In genomic region chr15:51192560-51193280, GRCh38 we compare ENCODE assay signal across 8 cellular contexts.
DNase-seq lines count a peak whose midpoint lies in the region; ATAC-seq, FAIRE-seq and TF ChIP-seq lines count a peak whose summit lies in the region.

No MANE protein-coding gene starts in this region.

- no peak overlapping the region for H3K18ac ChIP-seq in neuronal stem cell (ENCODE audit: low read length)

- H3K23ac ChIP-seq in neuronal stem cell (ENCODE audit: low read depth, low read length, poor library complexity): no peak overlapping the region

- peaks cover 0 to 8% (median 1%) of the 10 kb centered on the region in 3 experiments for H3K27me3 ChIP-seq in neuronal stem cell (ENCODE audit: control insufficient read depth in 3 of 3, insufficient read depth in 3 of 3, low read depth in 1 of 3, low read length in 3 of 3)
- H3K27me3 ChIP-seq in stomach: peaks cover 0 to 25% (median 7%) of the 10 kb centered on the region in 3 donors

- no peaks in the 10 kb centered on the region for H3K4me1 Mint-ChIP-seq in activated T-cell treated with anti-CD3 and anti-CD28 coated beads, Interleukin-2, amount 50 U/mL, for 72 hours (ENCODE audit: low read depth)

- FAIRE-seq in RCC 7860 (lab: Jason Lieb, UNC): no peak

- H2BK5ac ChIP-seq in neuronal stem cell (ENCODE audit: low read length): no peak overlapping the region

- H3K9ac ChIP-seq in neuronal stem cell (ENCODE audit: low read depth, low read length, poor library complexity): no peak overlapping the region

- H2BK120ac ChIP-seq in neuronal stem cell (ENCODE audit: low read depth, low read length): no peak overlapping the region

- H3K9me3 Mint-ChIP-seq in activated T-cell treated with anti-CD3 and anti-CD28 coated beads, Interleukin-2, amount 50 U/mL, for 72 hours: no peaks in the 10 kb centered on the region

- no CpG with 5 or more reads among the region's 13 CpGs for WGBS in neuronal stem cell (ENCODE audit: extremely low coverage in 2 of 2, insufficient read length in 2 of 2, insufficient replicate concordance in 1 of 2), 2 donors
- 30 to 33% (median 31%) methylated on average over 13 of the region's 13 CpGs for WGBS in stomach, 5 donors

- H2BK15ac ChIP-seq in neuronal stem cell (ENCODE audit: low read length): no peak overlapping the region

- no peaks in the 10 kb centered on the region for H3K79me1 ChIP-seq in neuronal stem cell (ENCODE audit: low read depth, low read length)

- H3K27ac Mint-ChIP-seq in activated T-cell treated with anti-CD3 and anti-CD28 coated beads, Interleukin-2, amount 50 U/mL, for 72 hours: no peak overlapping the region

- no peak overlapping the region for H3K4me2 ChIP-seq in neuronal stem cell (ENCODE audit: insufficient read depth, low read length, poor library complexity, severe bottlenecking)

- ATAC-seq in activated T-cell treated with anti-CD3 and anti-CD28 coated beads, Interleukin-2, amount 50 U/mL, for 72 hours (replicated peaks in 1 of 2): peak; percentile 58 to 60

- peak; percentile 96 for TF ChIP-seq CTCF in fibroblast of the aortic adventitia (IDR thresholded peaks at IDR 0.05; ENCODE audit: insufficient read depth, low read length)
- TF ChIP-seq CTCF in stomach (IDR thresholded peaks at IDR 0.05): peak in 5 of 7 experiments; percentile 78 to 98 (median 91)

- H2BK12ac ChIP-seq in neuronal stem cell (ENCODE audit: low read length): no peak overlapping the region

- H3K9me3 ChIP-seq in neuronal stem cell (replicated peaks in 1 of 2; ENCODE audit: control insufficient read depth in 2 of 2, insufficient read depth in 1 of 2, low read depth in 1 of 2, low read length in 2 of 2) (no peaks in the 10 kb centered on the region), stomach (no peaks in the 10 kb centered on the region)

- peaks cover 22% of the 10 kb centered on the region for H3K27me3 Mint-ChIP-seq in activated T-cell treated with anti-CD3 and anti-CD28 coated beads, Interleukin-2, amount 50 U/mL, for 72 hours (ENCODE audit: low read depth)

- no peak overlapping the region for H4K91ac ChIP-seq in neuronal stem cell (ENCODE audit: low read depth, low read length, poor library complexity)

- TF ChIP-seq POLR2A in stomach (IDR thresholded peaks at IDR 0.05): no peak

- H2AFZ ChIP-seq in neuronal stem cell (ENCODE audit: low read length): no peak overlapping the region

- no peak overlapping the region for H2AK5ac ChIP-seq in neuronal stem cell (ENCODE audit: low read depth, low read length)

- no peaks in the 10 kb centered on the region for H3K36me3 Mint-ChIP-seq in activated T-cell treated with anti-CD3 and anti-CD28 coated beads, Interleukin-2, amount 50 U/mL, for 72 hours (ENCODE audit: insufficient read depth in 2 of 2)

- H4K8ac ChIP-seq in neuronal stem cell (ENCODE audit: low read depth, low read length): no peak overlapping the region

- H3K4me3 ChIP-seq in fibroblast of the aortic adventitia (ENCODE audit: low read depth, low read length) (no peak overlapping the region), neuronal stem cell (ENCODE audit: low read length in 2 of 2) (no peak overlapping the region), stomach (no peak overlapping the region)

- intact Hi-C loops in stomach (cut with DNase I; ENCODE audit: low total_unique reads): no loop called here

- H3K4ac ChIP-seq in neuronal stem cell (ENCODE audit: low read length): no peak overlapping the region

- H3K4me3 Mint-ChIP-seq in activated T-cell treated with anti-CD3 and anti-CD28 coated beads, Interleukin-2, amount 50 U/mL, for 72 hours: no peak overlapping the region

- H3K36me3 ChIP-seq in neuronal stem cell (replicated peaks in 1 of 2; ENCODE audit: control insufficient read depth in 2 of 2, insufficient read depth in 2 of 2, low read length in 2 of 2) (no peaks in the 10 kb centered on the region), stomach (no peaks in the 10 kb centered on the region)

- peak; percentile 22 to 36 for DNase-seq in NCI-H187 (lab: John Stamatoyannopoulos, UW)
- DNase-seq in NCI-H187 treated with DMSO at 0.1 percent for 48 hours (lab: John Stamatoyannopoulos, UW): no peak
- DNase-seq in KG1 (lab: John Stamatoyannopoulos, UW): peak; percentile 14
- peak; percentile 51 for DNase-seq in RCC 7860 (ENCODE audit: low spot score)
- DNase-seq in activated T-cell treated with anti-CD3 and anti-CD28 coated beads, Interleukin-2, amount 50 U/mL, for 72 hours: peak; percentile 79 to 84
- DNase-seq in fibroblast of the aortic adventitia (ENCODE audit: low read depth): peak; percentile 91
- DNase-seq in neuronal stem cell (ENCODE audit: low spot score): peak; percentile 76
- peak; percentile 91 for DNase-seq in stomach

- no peak overlapping the region for H3K27ac ChIP-seq in neuronal stem cell (replicated peaks; ENCODE audit: low read length)
- H3K27ac ChIP-seq in stomach: no peak overlapping the region

- H3K4me1 ChIP-seq in neuronal stem cell (ENCODE audit: control insufficient read depth in 2 of 2, insufficient read depth in 1 of 2, low read depth in 1 of 2, low read length in 2 of 2) (peaks cover 0 to 3% of the 10 kb centered on the region in 2 donors), stomach (peaks cover 0 to 17% (median 11%) of the 10 kb centered on the region in 4 donors)

- TF ChIP-seq EP300 in stomach (IDR thresholded peaks at IDR 0.05): no peak

- no peak overlapping the region for H3K14ac ChIP-seq in neuronal stem cell (ENCODE audit: low read length)
